13 cellular contexts compared by ENCODE assay signal in the genomic region with DNA sequence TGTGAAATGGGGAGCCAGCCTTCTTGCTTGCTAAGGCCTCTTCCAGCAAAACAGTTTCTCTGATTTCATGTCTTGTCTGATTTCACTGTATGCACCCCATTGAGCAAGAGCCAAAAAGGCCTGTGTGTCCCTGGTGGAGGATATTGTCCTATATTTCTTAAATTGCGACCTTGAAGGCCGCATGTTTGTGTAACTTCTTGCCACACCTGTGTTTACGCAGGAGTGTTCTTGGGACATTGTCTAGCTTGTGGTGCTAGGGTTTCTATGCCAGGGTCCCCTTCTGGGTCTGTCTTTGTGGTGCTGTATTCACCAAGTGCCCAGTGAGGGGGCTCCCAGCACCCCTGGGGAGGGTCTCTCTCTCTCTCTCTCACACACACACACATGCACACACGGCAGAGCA. TPM values are rescaled to one million over a fixed set of nuclear protein-coding genes. Genes with fewer than 3 reads are reported as not detected.
"Had no signal": no experiment of that assay in that cellular context is flagged by ENCODE, and none has a peak within 500 bp of the region (broad histone marks: within the 10 kb centered on the region; RNA-seq: fewer than 3 reads in every experiment).

No MANE protein-coding gene starts in this region.

RNA-seq across cellular contexts. Expression of a gene that starts 6.8 kb away (rescaled TPM):
- total RNA-seq: stomach, subcutaneous adipose tissue, temporal lobe, thoracic aorta, thyroid gland, tibial nerve, transverse colon, upper lobe of left lung, upper lobe of right lung, ureter, urinary bladder, uterus, vagina had no signal
- polyA plus RNA-seq: stomach, urinary bladder had no signal
